8 cellular contexts compared by ENCODE assay signal in genomic region chr14:50321009-50321660, GRCh38. TPM values are rescaled to one million over a fixed set of nuclear protein-coding genes. Genes with fewer than 3 reads are reported as not detected.
DNase-seq lines count a peak whose midpoint lies in the region; ATAC-seq and TF ChIP-seq lines count a peak whose summit lies in the region.

No MANE protein-coding gene starts in this region.

- peak overlapping the region; percentile 16 to 38; a peak in 3 of 4 replicates for H3K4me3 ChIP-seq in Panc1 (ENCODE audit: low read depth in 2 of 2, low read length in 2 of 2)
- peak overlapping the region; percentile 43 for H3K4me3 ChIP-seq in fibroblast of pulmonary artery (replicated peaks; ENCODE audit: low read depth, low read length)
- peak overlapping the region; percentile 17 for H3K4me3 ChIP-seq in thymus (ENCODE audit: low read length)

- ATAC-seq in GM21723 (IDR thresholded peaks at IDR 0.05; ENCODE audit: unreplicated experiment) = peak; percentile 93
- ATAC-seq in Panc1 = peak; percentile 99

- BruUV-seq in Panc1 (replicated peaks; lab: Mats Ljungman, UMichigan) = no TSS peak

- intact Hi-C loops in Panc1 (cut with micrococcal nuclease; ENCODE audit: unreplicated experiment) = loop anchor here (2.0 kb wide), 1 partner anchor 212 kb away; the partner anchor contains the start of gene MAP4K5

- 23% methylated on average over 9 of the region's 9 CpGs for WGBS in thymus

- H3K36me3 ChIP-seq in Panc1 (ENCODE audit: control insufficient read depth, insufficient read depth, low read length) = peaks cover 3% of the 10 kb centered on the region; the same call in 1 of the 2 replicates
- H3K36me3 ChIP-seq in thymus (ENCODE audit: control insufficient read depth, insufficient read depth) = peaks cover 11% of the 10 kb centered on the region

- H3K9me3 ChIP-seq in Panc1 (ENCODE audit: control insufficient read depth, insufficient read depth, low read depth, low read length) = no peaks in the 10 kb centered on the region
- no peaks in the 10 kb centered on the region for H3K9me3 ChIP-seq in thymus (ENCODE audit: control insufficient read depth)

- in situ Hi-C loops in Panc1 (cut with HindIII; ENCODE audit: low pct_unique_long_range_greater_than_20kb, low sequenced_read_pairs) = no loop called here

- H3K27ac ChIP-seq in Panc1 (ENCODE audit: low read length) (peak overlapping the region; percentile 59), thymus (ENCODE audit: low read depth) (peak overlapping the region; percentile 53)

- H3K27me3 ChIP-seq in Panc1 (ENCODE audit: control insufficient read depth, insufficient read depth, low read length) = no peaks in the 10 kb centered on the region
- no peaks in the 10 kb centered on the region for H3K27me3 ChIP-seq in thymus (ENCODE audit: control insufficient read depth, insufficient read depth)

- TF ChIP-seq CTCF in Panc1 (IDR thresholded peaks at IDR 0.05) = peak; percentile 87
- TF ChIP-seq CTCF in fibroblast of pulmonary artery (IDR thresholded peaks at IDR 0.05; ENCODE audit: low read length, missing control alignments) = peak; percentile 98

- CTCF ChIA-PET in Panc1 (lab: Charles Lee) = interaction anchor here (0.6 to 2.0 kb wide), 3 partner anchors 10 to 212 kb away, joined by 3 to 13 read pairs (median 4); no protein-coding TSS in a partner anchor

- DNase-seq in EH (ENCODE audit: low read depth) (peak; percentile 94), KG1 (lab: John Stamatoyannopoulos, UW) (peak; percentile 62), Panc1 (ENCODE audit: low read depth, low spot score) (peak; percentile 87), activated T-helper 1 cell treated with Interleukin-2 at 50 U/mL for 16 hours (ENCODE audit: low read depth) (peak; percentile 50), fibroblast of pulmonary artery (ENCODE audit: low read depth) (peak; percentile 98), non-pigmented ciliary epithelial cell (ENCODE audit: low read depth) (peak; percentile 95)

- POLR2A ChIA-PET in Panc1 (lab: Charles Lee) = interaction anchor here (0.6 kb wide), 2 partner anchors 14 to 325 kb away, joined by 3 to 5 read pairs; no protein-coding TSS in a partner anchor

- H3K4me1 ChIP-seq in Panc1 (ENCODE audit: control insufficient read depth, insufficient read depth, low read length) (peaks cover 8% of the 10 kb centered on the region), thymus (ENCODE audit: control insufficient read depth, insufficient read depth, low read length) (peaks cover 4% of the 10 kb centered on the region)

RNA-seq across cellular contexts. Expression of gene DMAC2L, which starts 9.0 kb away (rescaled TPM):
- 14.0 TPM for total RNA-seq in Panc1 (2021; ENCODE audit: unreplicated experiment)
- polyA plus RNA-seq in Panc1 (2012; ENCODE audit: insufficient read length) = 8.8 TPM
- 22.2 TPM for polyA plus RNA-seq in thymus

RNA-seq across cellular contexts. Expression of gene L2HGDH, which starts 9.1 kb away (rescaled TPM):
- 15.0 TPM for total RNA-seq in Panc1 (2021; ENCODE audit: unreplicated experiment)
- polyA plus RNA-seq in Panc1 (2012; ENCODE audit: insufficient read length) = 7.6 TPM
- 1.7 TPM for polyA plus RNA-seq in thymus

Comparison
In these comparisons a context has a peak if more than half of its experiments do, and no peak if none do; other contexts are left out.
1. Peak in every context shown above with its lines: DNase-seq, ATAC-seq, H3K4me3 ChIP-seq and H3K27ac ChIP-seq.